In genomic region chr16:14300631-14301149, GRCh38 we compare ENCODE assay signal across 8 cellular contexts.
DNase-seq lines count a peak whose midpoint lies in the region; ATAC-seq lines count a peak whose summit lies in the region.

No MANE protein-coding gene starts in this region.

- H3K4me3 Mint-ChIP-seq in activated T-helper 2 cell treated with anti-CD3 and anti-CD28 coated beads, Interferon-gamma antibody, Interleukin-2, Interleukin-4, amounts not matched to agents 10 μg/mL and 5 μg/mL and 100 μg/mL, durations not matched to agents 14 hours and 24 hours and 36 hours (ENCODE audit: low read depth) = peak overlapping the region; percentile 79

- ATAC-seq in HG03108 (IDR thresholded peaks at IDR 0.05; ENCODE audit: unreplicated experiment) = peak; percentile 38

- peak; percentile 9 for DNase-seq in activated T-cell treated with anti-CD3 and anti-CD28 coated beads for 1 hour (ENCODE audit: low read depth)
- DNase-seq in activated T-cell treated with anti-CD3 and anti-CD28 coated beads for 4 hours = no peak
- peak; percentile 63 to 84 for DNase-seq in NCI-H526 (lab: John Stamatoyannopoulos, UW)
- DNase-seq in activated T-helper 2 cell treated with anti-CD3 and anti-CD28 coated beads, Interferon-gamma antibody, Interleukin-2, Interleukin-4, amounts not matched to agents 10 μg/mL and 5 μg/mL and 100 μg/mL, durations not matched to agents 14 hours and 24 hours and 36 hours (ENCODE audit: low spot score) = no peak
- DNase-seq in germinal center (ENCODE audit: low spot score) = peak; percentile 43
- peak; percentile 10 for DNase-seq in occipital lobe (lab: John Stamatoyannopoulos, UW)
- DNase-seq in NCI-H187 treated with DMSO at 0.1 percent for 48 hours (lab: John Stamatoyannopoulos, UW) = no peak

- H3K9me3 Mint-ChIP-seq in activated T-helper 2 cell treated with anti-CD3 and anti-CD28 coated beads, Interferon-gamma antibody, Interleukin-2, Interleukin-4, amounts not matched to agents 10 μg/mL and 5 μg/mL and 100 μg/mL, durations not matched to agents 14 hours and 24 hours and 36 hours = no peaks in the 10 kb centered on the region

- H3K27me3 Mint-ChIP-seq in activated T-helper 2 cell treated with anti-CD3 and anti-CD28 coated beads, Interferon-gamma antibody, Interleukin-2, Interleukin-4, amounts not matched to agents 10 μg/mL and 5 μg/mL and 100 μg/mL, durations not matched to agents 14 hours and 24 hours and 36 hours (ENCODE audit: low read depth) = peaks cover 38% of the 10 kb centered on the region

- H3K4me1 Mint-ChIP-seq in activated T-helper 2 cell treated with anti-CD3 and anti-CD28 coated beads, Interferon-gamma antibody, Interleukin-2, Interleukin-4, amounts not matched to agents 10 μg/mL and 5 μg/mL and 100 μg/mL, durations not matched to agents 14 hours and 24 hours and 36 hours (ENCODE audit: low read depth) = peaks cover 8% of the 10 kb centered on the region

- intact Hi-C loops in activated T-helper 2 cell treated with anti-CD3 and anti-CD28 coated beads, Interferon-gamma antibody, Interleukin-2, Interleukin-4, amounts not matched to agents 10 μg/mL and 5 μg/mL and 100 μg/mL, durations not matched to agents 14 hours and 24 hours and 36 hours (cut with micrococcal nuclease) = loop anchor here (1.0 to 2.0 kb wide), 2 partner anchors 16 to 229 kb away; no protein-coding TSS in a partner anchor

- H3K27ac Mint-ChIP-seq in activated T-helper 2 cell treated with anti-CD3 and anti-CD28 coated beads, Interferon-gamma antibody, Interleukin-2, Interleukin-4, amounts not matched to agents 10 μg/mL and 5 μg/mL and 100 μg/mL, durations not matched to agents 14 hours and 24 hours and 36 hours = no peak overlapping the region

- H3K36me3 Mint-ChIP-seq in activated T-helper 2 cell treated with anti-CD3 and anti-CD28 coated beads, Interferon-gamma antibody, Interleukin-2, Interleukin-4, amounts not matched to agents 10 μg/mL and 5 μg/mL and 100 μg/mL, durations not matched to agents 14 hours and 24 hours and 36 hours (ENCODE audit: low read depth) = no peaks in the 10 kb centered on the region

Comparison
In these comparisons a context has a peak if more than half of its experiments do, and no peak if none do; other contexts are left out.
1. DNase-seq: peak in activated T-cell treated with anti-CD3 and anti-CD28 coated beads for 1 hour (single experiment), NCI-H526 (2 of 2), germinal center (single experiment) and occipital lobe (single experiment); none in activated T-cell treated with anti-CD3 and anti-CD28 coated beads for 4 hours (single experiment), activated T-helper 2 cell treated with anti-CD3 and anti-CD28 coated beads, Interferon-gamma antibody, Interleukin-2, Interleukin-4, amounts not matched to agents 10 μg/mL and 5 μg/mL and 100 μg/mL, durations not matched to agents 14 hours and 24 hours and 36 hours (single experiment) and NCI-H187 treated with DMSO at 0.1 percent for 48 hours (single experiment).